In the genomic region with DNA sequence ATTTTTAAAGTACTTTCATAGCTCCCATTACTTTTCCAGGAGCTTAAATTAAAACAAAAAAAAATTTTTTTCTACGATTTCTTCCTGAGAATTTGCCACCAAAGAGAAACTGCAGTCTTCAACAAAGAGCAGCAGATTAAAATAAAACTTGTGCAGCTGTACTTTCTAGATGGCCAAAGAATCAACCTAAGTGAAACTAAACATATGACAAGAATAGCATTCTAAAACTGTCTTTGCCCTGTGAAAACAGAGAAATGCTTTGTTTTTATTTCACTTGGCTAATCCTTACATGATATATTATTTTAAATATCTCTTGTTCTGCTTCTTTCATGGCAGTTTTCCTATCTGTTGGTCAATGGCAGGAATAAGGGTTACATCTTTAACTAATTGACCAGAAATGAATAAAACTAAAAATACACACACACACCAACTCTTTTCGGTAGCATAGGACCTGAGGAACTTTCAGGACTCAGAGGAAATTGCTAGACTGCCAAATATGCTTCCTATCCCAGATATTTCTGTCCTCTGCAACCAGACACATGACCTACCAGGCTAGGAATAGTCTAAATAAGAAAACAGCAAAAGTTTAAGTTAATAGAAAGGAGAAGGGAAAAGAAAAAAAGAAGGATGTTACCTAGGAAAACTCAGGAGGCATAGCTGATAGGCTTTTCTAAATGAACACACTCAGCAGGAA, we compare ENCODE assay signal across 9 cellular contexts.
A peak's percentile ranks its signal among the peaks of the same experiment; 100 is the strongest.
DNase-seq lines count a peak whose midpoint lies in the region; ATAC-seq, FAIRE-seq and TF ChIP-seq lines count a peak whose summit lies in the region.
"Had no signal": no experiment of that assay in that cellular context is flagged by ENCODE, and none has a peak within 500 bp of the region (broad histone marks: within the 10 kb centered on the region; RNA-seq: fewer than 3 reads in every experiment).

No MANE protein-coding gene starts in this region.

- H3K4me3 ChIP-seq in coronary artery (peak overlapping the region; percentile 17), spleen (no peak overlapping the region)

- intact Hi-C loops in spleen (cut with DNase I; ENCODE audit: low total_unique reads) = no loop called here
- intact Hi-C loops in activated T-helper 2 cell treated with anti-CD3 and anti-CD28 coated beads, Interferon-gamma antibody, Interleukin-2, Interleukin-4, amounts not matched to agents 10 μg/mL and 5 μg/mL and 100 μg/mL, durations not matched to agents 14 hours and 24 hours and 36 hours (cut with micrococcal nuclease) = no loop called here

- DNase-seq in GM19239 (ENCODE audit: insufficient read length, low spot score) (no peak), coronary artery (ENCODE audit: low spot score) (no peak), spleen (no peak), NCI-H146 (lab: John Stamatoyannopoulos, UW) (no peak), NCI-H1092 treated with DMSO at 0.1 percent for 48 hours (lab: John Stamatoyannopoulos, UW) (no peak), DMS79 treated with DMSO at 0.1 percent for 48 hours (lab: John Stamatoyannopoulos, UW) (no peak)
- no peak for DNase-seq in activated T-helper 2 cell treated with anti-CD3 and anti-CD28 coated beads, Interferon-gamma antibody, Interleukin-2, Interleukin-4, amounts not matched to agents 10 μg/mL and 5 μg/mL and 100 μg/mL, durations not matched to agents 14 hours and 24 hours and 36 hours (ENCODE audit: low spot score)
- DNase-seq: activated T-cell treated with anti-CD3 and anti-CD28 coated beads for 4 hours had no signal

- WGBS in spleen, 5 donors = 16 to 26% (median 21%) methylated on average over 2 of the region's 2 CpGs

- no peaks in the 10 kb centered on the region for H3K27me3 Mint-ChIP-seq in activated T-helper 2 cell treated with anti-CD3 and anti-CD28 coated beads, Interferon-gamma antibody, Interleukin-2, Interleukin-4, amounts not matched to agents 10 μg/mL and 5 μg/mL and 100 μg/mL, durations not matched to agents 14 hours and 24 hours and 36 hours (ENCODE audit: low read depth)

- H3K4me1 ChIP-seq in spleen = peaks cover 34 to 83% (median 50%) of the 10 kb centered on the region in 6 donors

- TF ChIP-seq CTCF in coronary artery (IDR thresholded peaks at IDR 0.05) (no peak), spleen (IDR thresholded peaks at IDR 0.05 in 8 of 11, conservative IDR thresholded peaks at IDR 0.05 in 3 of 11) (no peak)

- peaks cover 17% of the 10 kb centered on the region for H3K9me3 Mint-ChIP-seq in activated T-helper 2 cell treated with anti-CD3 and anti-CD28 coated beads, Interferon-gamma antibody, Interleukin-2, Interleukin-4, amounts not matched to agents 10 μg/mL and 5 μg/mL and 100 μg/mL, durations not matched to agents 14 hours and 24 hours and 36 hours

- peak; percentile 38 for ATAC-seq in HG03135 (IDR thresholded peaks at IDR 0.05; ENCODE audit: unreplicated experiment)

- H3K27me3 ChIP-seq in spleen (replicated peaks in 1 of 7) = no peaks in the 10 kb centered on the region

- H3K36me3 Mint-ChIP-seq in activated T-helper 2 cell treated with anti-CD3 and anti-CD28 coated beads, Interferon-gamma antibody, Interleukin-2, Interleukin-4, amounts not matched to agents 10 μg/mL and 5 μg/mL and 100 μg/mL, durations not matched to agents 14 hours and 24 hours and 36 hours (ENCODE audit: low read depth) = peaks cover 35% of the 10 kb centered on the region

- H3K4me3 Mint-ChIP-seq in activated T-helper 2 cell treated with anti-CD3 and anti-CD28 coated beads, Interferon-gamma antibody, Interleukin-2, Interleukin-4, amounts not matched to agents 10 μg/mL and 5 μg/mL and 100 μg/mL, durations not matched to agents 14 hours and 24 hours and 36 hours (ENCODE audit: low read depth) = no peak overlapping the region

- TF ChIP-seq POLR2A in spleen (IDR thresholded peaks at IDR 0.05) = no peak

- H3K36me3 ChIP-seq in spleen = no peaks in the 10 kb centered on the region

- H3K27ac ChIP-seq in coronary artery (peak overlapping the region; percentile 48 to 55), spleen (peak overlapping the region; percentile 10 to 73 (median 62))

- FAIRE-seq in GM19239 (lab: Jason Lieb, UNC) = peak; percentile 95

- H3K27ac Mint-ChIP-seq in activated T-helper 2 cell treated with anti-CD3 and anti-CD28 coated beads, Interferon-gamma antibody, Interleukin-2, Interleukin-4, amounts not matched to agents 10 μg/mL and 5 μg/mL and 100 μg/mL, durations not matched to agents 14 hours and 24 hours and 36 hours = no peak overlapping the region

- peaks cover 0 to 9% (median 3%) of the 10 kb centered on the region in 8 donors for H3K9me3 ChIP-seq in spleen

- peaks cover 30% of the 10 kb centered on the region for H3K4me1 Mint-ChIP-seq in activated T-helper 2 cell treated with anti-CD3 and anti-CD28 coated beads, Interferon-gamma antibody, Interleukin-2, Interleukin-4, amounts not matched to agents 10 μg/mL and 5 μg/mL and 100 μg/mL, durations not matched to agents 14 hours and 24 hours and 36 hours (ENCODE audit: low read depth)
